ENCODE assay signal across 17 cellular contexts in genomic region chr3:73523661-73524060, GRCh38.
DNase-seq lines count a peak whose midpoint lies in the region; ATAC-seq and TF ChIP-seq lines count a peak whose summit lies in the region.
"Had no signal": no experiment of that assay in that cellular context is flagged by ENCODE, and none has a peak within 500 bp of the region (broad histone marks: within the 10 kb centered on the region; RNA-seq: fewer than 3 reads in every experiment).

No MANE protein-coding gene starts in this region.

- H3K27ac ChIP-seq in esophagus muscularis mucosa (replicated peaks in 1 of 4) = peak overlapping the region; percentile 86 to 88 (median 88)
- H3K27ac ChIP-seq in muscle layer of colon (ENCODE audit: low read depth, low read length) = peak overlapping the region; percentile 73
- peak overlapping the region; percentile 63 for H3K27ac ChIP-seq in stomach smooth muscle (ENCODE audit: low read length)
- H3K27ac ChIP-seq in tibial nerve = no peak overlapping the region
- H3K27ac ChIP-seq: BLaER1 treated with 17β-estradiol and CSF1 and Interleukin-3, amounts not matched to agents 10 nM and 100 nM had no signal

- TF ChIP-seq EP300 in esophagus muscularis mucosa (IDR thresholded peaks at IDR 0.05) (no peak), tibial nerve (IDR thresholded peaks at IDR 0.05) (no peak)

- TF ChIP-seq POLR2A in esophagus muscularis mucosa (IDR thresholded peaks at IDR 0.05; ENCODE audit: low read depth) (no peak), tibial nerve (IDR thresholded peaks at IDR 0.05) (no peak)

- intact Hi-C loops in esophagus muscularis mucosa (cut with DNase I) = no loop called here

- TF ChIP-seq CTCF in esophagus muscularis mucosa (IDR thresholded peaks at IDR 0.05) = no peak
- no peak for TF ChIP-seq CTCF in tibial nerve (IDR thresholded peaks at IDR 0.05)

- no peak overlapping the region for H3K9ac ChIP-seq in muscle layer of colon (ENCODE audit: low read length)
- H3K9ac ChIP-seq in stomach smooth muscle (ENCODE audit: low read length in 2 of 2) = peak overlapping the region in 1 of 2 donors; percentile 0
- H3K9ac ChIP-seq: BLaER1 treated with 17β-estradiol and CSF1 and Interleukin-3, amounts not matched to agents 10 nM and 100 nM had no signal

- H3K9me3 ChIP-seq in esophagus muscularis mucosa = no peaks in the 10 kb centered on the region
- no peaks in the 10 kb centered on the region for H3K9me3 ChIP-seq in muscle layer of colon (ENCODE audit: low read length)
- no peaks in the 10 kb centered on the region for H3K9me3 ChIP-seq in stomach smooth muscle (ENCODE audit: control insufficient read depth in 2 of 2, low read length in 2 of 2)
- peaks cover 0 to 4% (median 0%) of the 10 kb centered on the region in 4 donors for H3K9me3 ChIP-seq in tibial nerve

- 47% methylated on average over 2 of the region's 2 CpGs for WGBS in esophagus muscularis mucosa
- WGBS in tibial nerve, 2 donors = 54 to 62% methylated on average over 2 of the region's 2 CpGs

- in situ Hi-C loops in G401 (cut with HindIII; ENCODE audit: low sequenced_read_pairs) = no loop called here

- H3K4me1 ChIP-seq in esophagus muscularis mucosa (peaks cover 45 to 85% (median 78%) of the 10 kb centered on the region in 4 donors), muscle layer of colon (ENCODE audit: insufficient read depth, low read length) (peaks cover 67% of the 10 kb centered on the region), stomach smooth muscle (ENCODE audit: control insufficient read depth, insufficient read depth, low read length) (peaks cover 53% of the 10 kb centered on the region), tibial nerve (peaks cover 0 to 31% (median 3%) of the 10 kb centered on the region in 4 donors)
- H3K4me1 ChIP-seq: BLaER1 treated with 17β-estradiol and CSF1 and Interleukin-3, amounts not matched to agents 10 nM and 100 nM had no signal

- H3K36me3 ChIP-seq in esophagus muscularis mucosa (no peaks in the 10 kb centered on the region), muscle layer of colon (ENCODE audit: insufficient read depth, low read length) (no peaks in the 10 kb centered on the region), stomach smooth muscle (ENCODE audit: control insufficient read depth in 2 of 2, insufficient read depth in 2 of 2, low read length in 2 of 2) (no peaks in the 10 kb centered on the region), tibial nerve (no peaks in the 10 kb centered on the region)
- H3K36me3 ChIP-seq: BLaER1 treated with 17β-estradiol and CSF1 and Interleukin-3, amounts not matched to agents 10 nM and 100 nM had no signal

- no peak for ATAC-seq in GM19467 (IDR thresholded peaks at IDR 0.05; ENCODE audit: unreplicated experiment)
- ATAC-seq: PC-3 had no signal

- H3K27me3 ChIP-seq in esophagus muscularis mucosa (no peaks in the 10 kb centered on the region), muscle layer of colon (ENCODE audit: control insufficient read depth in 1 of 2, insufficient read depth in 2 of 2, low read length in 2 of 2) (no peaks in the 10 kb centered on the region), stomach smooth muscle (ENCODE audit: control insufficient read depth in 1 of 2, insufficient read depth in 2 of 2, low read length in 2 of 2) (no peaks in the 10 kb centered on the region), tibial nerve (no peaks in the 10 kb centered on the region)
- H3K27me3 ChIP-seq: BLaER1 treated with 17β-estradiol and CSF1 and Interleukin-3, amounts not matched to agents 10 nM and 100 nM had no signal

- DNase-seq in G401 (ENCODE audit: low spot score) (peak; percentile 23), esophagus muscularis mucosa (ENCODE audit: extremely low spot score) (peak; percentile 80), tibial nerve (ENCODE audit: low spot score in 2 of 2) (no peak)
- DNase-seq in stimulated activated CD4-positive, alpha-beta T cell treated with anti-CD3 and anti-CD28 coated beads, Interleukin-4, amount 100 ng/mL, for 1 hour = no peak
- DNase-seq: CD8-positive, alpha-beta memory T cell; GF-D8; HFFc6; NCI-H1048; NCI-H1436 treated with DMSO at 0.1 percent for 48 hours; NCI-H2081; NCI-H510A; NCI-H82; PC-3 had no signal

- H3K4me3 ChIP-seq in esophagus muscularis mucosa = peak overlapping the region; percentile 16 to 52 (median 21)
- peak overlapping the region in 1 of 2 donors; percentile 16 for H3K4me3 ChIP-seq in muscle layer of colon (ENCODE audit: low read depth in 1 of 2, low read length in 2 of 2)
- peak overlapping the region; percentile 7 to 40 for H3K4me3 ChIP-seq in stomach smooth muscle (ENCODE audit: low read length in 2 of 2)
- no peak overlapping the region for H3K4me3 ChIP-seq in tibial nerve
- H3K4me3 ChIP-seq: BLaER1 treated with 17β-estradiol and CSF1 and Interleukin-3, amounts not matched to agents 10 nM and 100 nM had no signal

Comparison
In these comparisons a context has a peak if more than half of its experiments do, and no peak if none do; other contexts are left out.
1. DNase-seq: peak in G401 (single experiment) and esophagus muscularis mucosa (single experiment); none in tibial nerve (0 of 2) and stimulated activated CD4-positive, alpha-beta T cell treated with anti-CD3 and anti-CD28 coated beads, Interleukin-4, amount 100 ng/mL, for 1 hour (single experiment).
2. H3K27ac ChIP-seq: peak in esophagus muscularis mucosa (4 of 4), muscle layer of colon (single experiment) and stomach smooth muscle (single experiment); none in tibial nerve (0 of 4).
3. H3K4me3 ChIP-seq: peak in esophagus muscularis mucosa (4 of 4) and stomach smooth muscle (2 of 2); none in tibial nerve (0 of 4).